8 cellular contexts compared by ENCODE assay signal in the genomic region with DNA sequence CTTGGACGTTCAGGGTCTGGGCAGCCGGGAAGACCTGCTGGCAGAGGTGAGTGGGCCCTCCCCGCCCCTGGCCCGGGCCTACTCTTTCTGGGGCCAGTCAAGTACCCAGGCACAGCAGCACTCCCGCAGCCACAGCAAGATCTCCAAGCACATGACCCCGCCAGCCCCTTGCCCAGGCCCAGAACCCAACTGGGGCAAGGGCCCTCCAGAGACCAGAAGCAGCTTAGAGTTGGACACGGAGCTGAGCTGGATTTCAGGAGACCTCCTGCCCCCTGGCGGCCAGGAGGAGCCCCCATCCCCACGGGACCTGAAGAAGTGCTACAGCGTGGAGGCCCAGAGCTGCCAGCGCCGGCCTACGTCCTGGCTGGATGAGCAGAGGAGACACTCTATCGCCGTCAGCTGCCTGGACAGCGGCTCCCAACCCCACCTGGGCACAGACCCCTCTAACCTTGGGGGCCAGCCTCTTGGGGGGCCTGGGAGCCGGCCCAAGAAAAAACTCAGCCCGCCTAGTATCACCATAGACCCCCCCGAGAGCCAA. TPM values are rescaled to one million over a fixed set of nuclear protein-coding genes. Genes with fewer than 3 reads are reported as not detected.
DNase-seq lines count a peak whose midpoint lies in the region; ATAC-seq and TF ChIP-seq lines count a peak whose summit lies in the region.

No MANE protein-coding gene starts in this region.

- H3K4me1 Mint-ChIP-seq in activated CD4-positive, alpha-beta T cell treated with anti-CD3 and anti-CD28 coated beads, Interleukin-2, amount 10 ng/mL, durations not matched to agents 24 days and 14 days = peaks cover 10% of the 10 kb centered on the region

- no peak overlapping the region for H3K4me3 Mint-ChIP-seq in activated CD4-positive, alpha-beta T cell treated with anti-CD3 and anti-CD28 coated beads, Interleukin-2, amount 10 ng/mL, durations not matched to agents 24 days and 14 days

- intact Hi-C loops in activated CD4-positive, alpha-beta T cell treated with anti-CD3 and anti-CD28 coated beads, Interleukin-2, amount 10 ng/mL, durations not matched to agents 24 days and 14 days (cut with micrococcal nuclease) = loop anchor here (1.0 kb wide), 1 partner anchor 79 kb away; the partner anchor contains the start of gene SPATA20

- no peaks in the 10 kb centered on the region for H3K36me3 Mint-ChIP-seq in activated CD4-positive, alpha-beta T cell treated with anti-CD3 and anti-CD28 coated beads, Interleukin-2, amount 10 ng/mL, durations not matched to agents 24 days and 14 days (ENCODE audit: low read depth)

- H3K9me3 Mint-ChIP-seq in activated CD4-positive, alpha-beta T cell treated with anti-CD3 and anti-CD28 coated beads, Interleukin-2, amount 10 ng/mL, durations not matched to agents 24 days and 14 days = no peaks in the 10 kb centered on the region

- no peak for ATAC-seq in HG03139 (IDR thresholded peaks at IDR 0.05; ENCODE audit: unreplicated experiment)

- H3K27ac Mint-ChIP-seq in activated CD4-positive, alpha-beta T cell treated with anti-CD3 and anti-CD28 coated beads, Interleukin-2, amount 10 ng/mL, durations not matched to agents 24 days and 14 days = no peak overlapping the region

- TF ChIP-seq CTCF in AG09319 (IDR thresholded peaks at IDR 0.05; ENCODE audit: low read depth, low read length) = peak; percentile 89

- H3K27me3 Mint-ChIP-seq in activated CD4-positive, alpha-beta T cell treated with anti-CD3 and anti-CD28 coated beads, Interleukin-2, amount 10 ng/mL, durations not matched to agents 24 days and 14 days = peaks cover 31% of the 10 kb centered on the region

- peak; percentile 55 for DNase-seq in AG09319 (ENCODE audit: extremely low read depth, low read depth)
- DNase-seq in GM19238 (ENCODE audit: insufficient read length, low spot score) = peak; percentile 75
- DNase-seq in NCI-H510A treated with DMSO at 0.1 percent for 48 hours (lab: John Stamatoyannopoulos, UW) = peak; percentile 41
- DNase-seq in activated CD4-positive, alpha-beta T cell treated with anti-CD3 and anti-CD28 coated beads, Interleukin-2, amount 10 ng/mL, durations not matched to agents 24 days and 14 days = peak; percentile 88
- peak; percentile 43 for DNase-seq in dedifferentiated amniotic fluid mesenchymal stem cell (ENCODE audit: extremely low spot score)
- DNase-seq in medulla oblongata (ENCODE audit: extremely low spot score) = peak; percentile 60
- peak; percentile 29 for DNase-seq in stimulated activated CD8-positive, alpha-beta memory T cell treated with anti-CD3 and anti-CD28 coated beads, Interleukin-15, amount 100 ng/mL, for 24 hours (ENCODE audit: low read depth)

RNA-seq across cellular contexts. Expression of gene ABCC3, which starts 8.6 kb away (rescaled TPM):
- not detected in 2 replicates for total RNA-seq in activated CD4-positive, alpha-beta T cell treated with anti-CD3 and anti-CD28 coated beads, Interleukin-2, amount 10 ng/mL, durations not matched to agents 24 days and 14 days

Comparison
In these comparisons a context has a peak if more than half of its experiments do, and no peak if none do; other contexts are left out.
1. DNase-seq: peak in every context shown above with its lines; median percentile 88 in activated CD4-positive, alpha-beta T cell treated with anti-CD3 and anti-CD28 coated beads, Interleukin-2, amount 10 ng/mL, durations not matched to agents 24 days and 14 days; 75 in GM19238; 60 in medulla oblongata; 55 in AG09319; 43 in dedifferentiated amniotic fluid mesenchymal stem cell; 41 in NCI-H510A treated with DMSO at 0.1 percent for 48 hours; 29 in stimulated activated CD8-positive, alpha-beta memory T cell treated with anti-CD3 and anti-CD28 coated beads, Interleukin-15, amount 100 ng/mL, for 24 hours.